Comparison of ENCODE assay signal across 29 cellular contexts in the genomic region with DNA sequence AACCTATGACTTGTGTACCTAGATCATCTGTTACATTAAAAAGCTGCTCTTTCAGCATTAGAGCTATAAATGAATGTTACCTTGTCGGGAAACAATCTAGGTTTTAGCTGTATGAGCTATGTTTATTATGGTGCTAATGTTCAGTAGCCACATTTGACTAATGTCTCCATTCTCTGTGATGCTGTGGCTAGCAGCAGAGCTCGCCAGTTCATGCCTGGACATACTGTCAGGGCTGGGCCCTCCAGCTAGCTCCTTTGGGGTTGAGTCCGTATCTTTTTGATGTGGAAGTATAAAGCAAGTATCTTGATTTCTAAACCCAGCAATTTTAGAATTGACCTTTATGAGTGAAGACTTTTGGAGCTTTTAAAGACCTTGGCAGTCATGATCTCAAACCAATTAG.
"Had no signal": no experiment of that assay in that cellular context is flagged by ENCODE, and none has a peak within 500 bp of the region (broad histone marks: within the 10 kb centered on the region; RNA-seq: fewer than 3 reads in every experiment).

No MANE protein-coding gene starts in this region.

- ATAC-seq: activated T-cell treated with anti-CD3 and anti-CD28 coated beads, Interleukin-2, amount 50 U/mL, for 4 hours; body of pancreas; gastrocnemius medialis; left ventricle myocardium superior; pancreas; psoas muscle; stimulated activated naive B cell treated with anti-CD40 and anti-IgM and Interleukin-4, amounts not matched to agents 10 μg/mL and 1 μg/mL and 100 μg/mL, for 72 hours; upper lobe of right lung had no signal

- H3K9me3 Mint-ChIP-seq: activated CD4-positive, alpha-beta memory T cell treated with anti-CD3 and anti-CD28 coated beads, Interleukin-2, amount 10 ng/mL, durations not matched to agents 7 days and 5 days; activated CD4-positive, alpha-beta T cell treated with anti-CD3 and anti-CD28 coated beads, Interleukin-2, amount 10 ng/mL, durations not matched to agents 24 days and 14 days; activated naive CD4-positive, alpha-beta T cell treated with anti-CD3 and anti-CD28 coated beads, Interleukin-2, amount 50 U/mL, for 24 hours; activated T-cell treated with anti-CD3 and anti-CD28 coated beads, Interleukin-2, amount 50 U/mL, for 4 hours; activated T-helper 2 cell treated with anti-CD3 and anti-CD28 coated beads, Interferon-gamma antibody, Interleukin-2, Interleukin-4, amounts not matched to agents 10 μg/mL and 5 μg/mL and 100 μg/mL, durations not matched to agents 14 hours and 24 hours and 36 hours; naive B cell; nephron progenitor cell; stimulated activated naive B cell treated with anti-CD40 and anti-IgM and Interleukin-4, amounts not matched to agents 10 μg/mL and 1 μg/mL and 100 μg/mL, for 72 hours had no signal

- H3K27ac Mint-ChIP-seq: activated CD4-positive, alpha-beta memory T cell treated with anti-CD3 and anti-CD28 coated beads, Interleukin-2, amount 10 ng/mL, durations not matched to agents 7 days and 5 days; activated CD4-positive, alpha-beta T cell treated with anti-CD3 and anti-CD28 coated beads, Interleukin-2, amount 10 ng/mL, durations not matched to agents 24 days and 14 days; activated naive CD4-positive, alpha-beta T cell treated with anti-CD3 and anti-CD28 coated beads, Interleukin-2, amount 50 U/mL, for 24 hours; activated T-helper 2 cell treated with anti-CD3 and anti-CD28 coated beads, Interferon-gamma antibody, Interleukin-2, Interleukin-4, amounts not matched to agents 10 μg/mL and 5 μg/mL and 100 μg/mL, durations not matched to agents 14 hours and 24 hours and 36 hours; nephron progenitor cell; stimulated activated naive B cell treated with anti-CD40 and anti-IgM and Interleukin-4, amounts not matched to agents 10 μg/mL and 1 μg/mL and 100 μg/mL, for 72 hours had no signal

- H3K27me3 Mint-ChIP-seq: activated CD4-positive, alpha-beta memory T cell treated with anti-CD3 and anti-CD28 coated beads, Interleukin-2, amount 10 ng/mL, durations not matched to agents 7 days and 5 days; activated CD4-positive, alpha-beta T cell treated with anti-CD3 and anti-CD28 coated beads, Interleukin-2, amount 10 ng/mL, durations not matched to agents 24 days and 14 days; activated naive CD4-positive, alpha-beta T cell treated with anti-CD3 and anti-CD28 coated beads, Interleukin-2, amount 50 U/mL, for 24 hours; naive B cell; stimulated activated naive B cell treated with anti-CD40 and anti-IgM and Interleukin-4, amounts not matched to agents 10 μg/mL and 1 μg/mL and 100 μg/mL, for 72 hours had no signal

- H3K4me1 Mint-ChIP-seq: activated CD4-positive, alpha-beta memory T cell treated with anti-CD3 and anti-CD28 coated beads, Interleukin-2, amount 10 ng/mL, durations not matched to agents 7 days and 5 days; activated CD4-positive, alpha-beta T cell treated with anti-CD3 and anti-CD28 coated beads, Interleukin-2, amount 10 ng/mL, durations not matched to agents 24 days and 14 days; nephron progenitor cell had no signal

- DNase-seq: activated CD4-positive, alpha-beta memory T cell treated with anti-CD3 and anti-CD28 coated beads, Interleukin-2, amount 10 ng/mL, durations not matched to agents 7 days and 5 days; activated CD4-positive, alpha-beta T cell treated with anti-CD3 and anti-CD28 coated beads, Interleukin-2, amount 10 ng/mL, durations not matched to agents 24 days and 14 days; activated CD8-positive, alpha-beta memory T cell treated with anti-CD3 and anti-CD28 coated beads, Interleukin-2, amount 50 U/mL, for 48 hours; activated T-cell treated with anti-CD3 and anti-CD28 coated beads, Interleukin-2, amount 50 U/mL, for 4 hours; adrenal gland; aorta; body of pancreas; dermis blood vessel endothelial cell; effector memory CD4-positive, alpha-beta T cell; gastrocnemius medialis; glutamatergic neuron; islet precursor cell; left ventricle myocardium superior; naive B cell; nephron progenitor cell; nucleus accumbens; pancreas; psoas muscle; sigmoid colon; small intestine; stimulated activated CD4-positive, alpha-beta T cell treated with anti-CD3 and anti-CD28 coated beads, Interleukin-1b, Interleukin-23, amount 100 ng/mL, for 48 hours; stimulated activated CD4-positive, alpha-beta T cell treated with anti-CD3 and anti-CD28 coated beads, Interleukin-4, amount 100 ng/mL, for 4 hours; stimulated activated CD8-positive, alpha-beta memory T cell treated with anti-CD3 and anti-CD28 coated beads, Interleukin-4, amount 100 ng/mL, for 48 hours; stimulated activated naive B cell treated with anti-CD40 and anti-IgM and Interleukin-4, amounts not matched to agents 10 μg/mL and 1 μg/mL and 100 μg/mL, for 72 hours; stomach; tibial artery; upper lobe of right lung had no signal

- H3K9me3 ChIP-seq: adrenal gland, body of pancreas, gastrocnemius medialis, pancreas, psoas muscle, sigmoid colon, stomach, tibial artery, upper lobe of right lung had no signal

- H3K27me3 ChIP-seq: adrenal gland, body of pancreas, gastrocnemius medialis, pancreas, sigmoid colon, stomach, tibial artery, upper lobe of right lung had no signal

- H3K4me3 ChIP-seq: adrenal gland, body of pancreas, gastrocnemius medialis, pancreas, psoas muscle, sigmoid colon, stomach, tibial artery, upper lobe of right lung had no signal

- H3K4me3 Mint-ChIP-seq: activated CD4-positive, alpha-beta memory T cell treated with anti-CD3 and anti-CD28 coated beads, Interleukin-2, amount 10 ng/mL, durations not matched to agents 7 days and 5 days; activated CD4-positive, alpha-beta T cell treated with anti-CD3 and anti-CD28 coated beads, Interleukin-2, amount 10 ng/mL, durations not matched to agents 24 days and 14 days; activated naive CD4-positive, alpha-beta T cell treated with anti-CD3 and anti-CD28 coated beads, Interleukin-2, amount 50 U/mL, for 24 hours; activated T-cell treated with anti-CD3 and anti-CD28 coated beads, Interleukin-2, amount 50 U/mL, for 4 hours; naive B cell; nephron progenitor cell; stimulated activated naive B cell treated with anti-CD40 and anti-IgM and Interleukin-4, amounts not matched to agents 10 μg/mL and 1 μg/mL and 100 μg/mL, for 72 hours had no signal

- H3K27ac ChIP-seq: adrenal gland, body of pancreas, gastrocnemius medialis, pancreas, psoas muscle, sigmoid colon, stomach, tibial artery, upper lobe of right lung had no signal

- H3K4me1 ChIP-seq: psoas muscle, sigmoid colon, stomach, tibial artery, upper lobe of right lung had no signal
